ENCODE assay signal across 21 cellular contexts in the genomic region with DNA sequence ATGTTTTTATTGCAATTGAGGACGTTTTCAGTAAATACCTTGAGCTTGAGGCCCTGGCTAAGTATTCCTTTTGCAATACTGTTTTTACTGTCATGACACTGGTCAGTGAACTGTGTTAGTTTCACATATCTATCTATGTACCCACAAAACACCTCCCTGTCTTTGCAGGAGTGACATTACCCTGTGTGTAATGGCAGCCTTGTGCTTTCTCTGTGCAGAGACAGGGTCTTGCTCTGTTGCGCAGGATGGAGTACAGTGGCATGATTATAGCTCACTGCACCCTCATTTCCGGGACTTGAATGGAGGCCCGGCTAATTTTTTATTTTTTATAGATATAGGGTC. TPM values are rescaled to one million over a fixed set of nuclear protein-coding genes. Genes with fewer than 3 reads are reported as not detected.
DNase-seq lines count a peak whose midpoint lies in the region; ATAC-seq and TF ChIP-seq lines count a peak whose summit lies in the region.
"Had no signal": no experiment of that assay in that cellular context is flagged by ENCODE, and none has a peak within 500 bp of the region (broad histone marks: within the 10 kb centered on the region; RNA-seq: fewer than 3 reads in every experiment).

No MANE protein-coding gene starts in this region.

- H3K27me3 ChIP-seq in GM23338 (ENCODE audit: insufficient read depth): no peaks in the 10 kb centered on the region
- H3K27me3 ChIP-seq: BLaER1 treated with 17β-estradiol and CSF1 and Interleukin-3, amounts not matched to agents 10 nM and 100 nM; left lung; MG63; pancreas; upper lobe of left lung had no signal

- 0 out of 2 replicates have a peak, but pooled peaks cover 3% of the 10 kb centered on the region for H3F3A ChIP-seq in GM23338 (replicated peaks; ENCODE audit: low read depth)

- H3K27ac ChIP-seq in GM23338 (ENCODE audit: low read depth): no peak overlapping the region; the same call in 1 of the 2 replicates
- H3K27ac ChIP-seq: BLaER1 treated with 17β-estradiol and CSF1 and Interleukin-3, amounts not matched to agents 10 nM and 100 nM; coronary artery; left lung; skin epidermis; upper lobe of left lung had no signal

- BruUV-seq in Calu3 (replicated peaks; lab: Mats Ljungman, UMichigan): no TSS peak

- CTCF ChIA-PET in Calu3 (lab: Charles Lee): interaction anchor here (0.8 to 2.6 kb wide), 3 partner anchors 9 to 75 kb away, joined by 4 to 16 read pairs (median 4); a partner anchor contains a TSS

- H3K36me3 Mint-ChIP-seq in Calu3 (ENCODE audit: insufficient read depth, unreplicated experiment) (peaks cover 67% of the 10 kb centered on the region), GM23338 (ENCODE audit: low read depth) (peaks cover 57% of the 10 kb centered on the region), neural crest cell (ENCODE audit: low read depth) (peaks cover 19% of the 10 kb centered on the region)
- peaks cover 58% of the 10 kb centered on the region for H3K36me3 Mint-ChIP-seq in activated naive CD8-positive, alpha-beta T cell treated with anti-CD3 and anti-CD28 coated beads for 36 hours

- peaks cover 100% of the 10 kb centered on the region for H3K79me2 ChIP-seq in GM23338 (replicated peaks; ENCODE audit: insufficient read depth)

- H2AFZ ChIP-seq in GM23338: no peak overlapping the region

- no peak overlapping the region for H3K4me3 ChIP-seq in GM23338
- H3K4me3 ChIP-seq: BLaER1 treated with 17β-estradiol and CSF1 and Interleukin-3, amounts not matched to agents 10 nM and 100 nM; coronary artery; left lung; MG63; pancreas; skin epidermis; upper lobe of left lung had no signal

- H3K4me1 Mint-ChIP-seq in Calu3 (ENCODE audit: low read depth, unreplicated experiment) (peaks cover 63% of the 10 kb centered on the region), GM23338 (peaks cover 57% of the 10 kb centered on the region), neural crest cell (peaks cover 62% of the 10 kb centered on the region)
- H3K4me1 Mint-ChIP-seq in activated naive CD8-positive, alpha-beta T cell treated with anti-CD3 and anti-CD28 coated beads for 36 hours: peaks cover 86% of the 10 kb centered on the region

- intact Hi-C loops in Calu3 (cut with micrococcal nuclease; ENCODE audit: unreplicated experiment): loop anchor here (5.0 kb wide), 1 partner anchor 349 kb away; no protein-coding TSS in a partner anchor
- intact Hi-C loops in cardiac septum (cut with DNase I): no loop called here

- peaks cover 38% of the 10 kb centered on the region for H3K4me1 ChIP-seq in GM23338 (ENCODE audit: insufficient read depth)

- H3K4me3 Mint-ChIP-seq in Calu3 (ENCODE audit: low read depth, unreplicated experiment) (peak overlapping the region; percentile 68), GM23338 (no peak overlapping the region), neural crest cell (peak overlapping the region; percentile 32)
- no peak overlapping the region for H3K4me3 Mint-ChIP-seq in activated naive CD8-positive, alpha-beta T cell treated with anti-CD3 and anti-CD28 coated beads for 36 hours

- H3K9me3 Mint-ChIP-seq in Calu3 (ENCODE audit: low read depth, unreplicated experiment) (no peaks in the 10 kb centered on the region), GM23338 (no peaks in the 10 kb centered on the region), neural crest cell (no peaks in the 10 kb centered on the region)
- H3K9me3 Mint-ChIP-seq in activated naive CD8-positive, alpha-beta T cell treated with anti-CD3 and anti-CD28 coated beads for 36 hours: no peaks in the 10 kb centered on the region

- ATAC-seq in GM23338: no peak
- ATAC-seq: Panc1, pancreas had no signal

- peaks cover 26% of the 10 kb centered on the region; the same call in 1 of the 2 replicates for H3K36me3 ChIP-seq in GM23338 (ENCODE audit: insufficient read depth)
- H3K36me3 ChIP-seq: pancreas had no signal

- no peaks in the 10 kb centered on the region for H3K9me2 ChIP-seq in GM23338 (ENCODE audit: insufficient read depth)

- H3K27me3 Mint-ChIP-seq in Calu3 (ENCODE audit: unreplicated experiment) (no peaks in the 10 kb centered on the region), GM23338 (ENCODE audit: insufficient read depth, low read depth, poor library complexity) (no peaks in the 10 kb centered on the region), neural crest cell (ENCODE audit: low read depth) (no peaks in the 10 kb centered on the region)
- no peaks in the 10 kb centered on the region for H3K27me3 Mint-ChIP-seq in activated naive CD8-positive, alpha-beta T cell treated with anti-CD3 and anti-CD28 coated beads for 36 hours

- no peak overlapping the region for H3K27ac Mint-ChIP-seq in Calu3 (ENCODE audit: unreplicated experiment)
- no peak overlapping the region for H3K27ac Mint-ChIP-seq in GM23338
- peak overlapping the region; percentile 67 for H3K27ac Mint-ChIP-seq in activated naive CD8-positive, alpha-beta T cell treated with anti-CD3 and anti-CD28 coated beads for 36 hours
- H3K27ac Mint-ChIP-seq in neural crest cell (ENCODE audit: unreplicated experiment): no peak overlapping the region

- DNase-seq in Calu3 (no peak), GM23338 (ENCODE audit: low spot score) (no peak), neural crest cell (ENCODE audit: low read depth, low spot score) (no peak), cardiac septum (ENCODE audit: low spot score) (no peak), HuH-7 (ENCODE audit: low spot score) (no peak), DMS114 treated with DMSO at 0.1 percent for 48 hours (lab: John Stamatoyannopoulos, UW; ENCODE audit: unreplicated experiment) (no peak)
- DNase-seq in activated naive CD8-positive, alpha-beta T cell treated with anti-CD3 and anti-CD28 coated beads for 36 hours: no peak
- DNase-seq: activated effector memory CD4-positive, alpha-beta T cell treated with anti-CD3 and anti-CD28 coated beads, Interleukin-2, amount 50 U/mL, for 16 hours; DMS79 treated with DMSO at 0.1 percent for 48 hours; foreskin melanocyte; left lung; MG63; NCI-H187 treated with DMSO at 0.1 percent for 48 hours; NCI-H510A; pancreas; upper lobe of left lung had no signal

- no peak for TF ChIP-seq CTCF in Calu3 (IDR thresholded peaks at IDR 0.05; ENCODE audit: unreplicated experiment)
- no peak for TF ChIP-seq CTCF in GM23338 (conservative IDR thresholded peaks at IDR 0.05; ENCODE audit: low read depth in 2 of 2)
- TF ChIP-seq CTCF in neural crest cell (conservative IDR thresholded peaks at IDR 0.05): no peak

- peaks cover 94% of the 10 kb centered on the region for H4K20me1 ChIP-seq in GM23338 (replicated peaks; ENCODE audit: insufficient read depth)

- H3K4me2 ChIP-seq in GM23338: peak overlapping the region; percentile 22; the same call in 1 of the 2 replicates

TF ChIP-seq in GM23338, 12 proteins besides CTCF, POLR2A, EP300 and RAD21 (continues in another document):
- TF ChIP-seq, protein P1, sequence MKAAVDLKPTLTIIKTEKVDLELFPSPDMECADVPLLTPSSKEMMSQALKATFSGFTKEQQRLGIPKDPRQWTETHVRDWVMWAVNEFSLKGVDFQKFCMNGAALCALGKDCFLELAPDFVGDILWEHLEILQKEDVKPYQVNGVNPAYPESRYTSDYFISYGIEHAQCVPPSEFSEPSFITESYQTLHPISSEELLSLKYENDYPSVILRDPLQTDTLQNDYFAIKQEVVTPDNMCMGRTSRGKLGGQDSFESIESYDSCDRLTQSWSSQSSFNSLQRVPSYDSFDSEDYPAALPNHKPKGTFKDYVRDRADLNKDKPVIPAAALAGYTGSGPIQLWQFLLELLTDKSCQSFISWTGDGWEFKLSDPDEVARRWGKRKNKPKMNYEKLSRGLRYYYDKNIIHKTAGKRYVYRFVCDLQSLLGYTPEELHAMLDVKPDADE (IDR thresholded peaks at IDR 0.05): no peak
- no peak for TF ChIP-seq EZH2 (IDR thresholded peaks at IDR 0.05; ENCODE audit: low read depth, unreplicated experiment)
- no peak for TF ChIP-seq POLR2AphosphoS5 (IDR thresholded peaks at IDR 0.05; ENCODE audit: low read depth)
- no peak for TF ChIP-seq EZH2phosphoT487 (IDR thresholded peaks at IDR 0.05; ENCODE audit: unreplicated experiment)
- TF ChIP-seq ZNF331 (CRISPR knock-in tag; IDR thresholded peaks at IDR 0.05; ENCODE audit: low read depth): no peak

RNA-seq across cellular contexts. Expression of a gene that starts 8.9 kb away (rescaled TPM):
- total RNA-seq in Calu3 (2022) (808 and 937 TPM in 2 replicates), neural crest cell (1,242 and 1,309 TPM in 2 replicates), cardiac septum (717 TPM)
- total RNA-seq in GM23338 (2014; rRNA removed; shearing (Covaris generic)): 1,206 and 1,282 TPM in 2 replicates
- 1,441 and 1,488 TPM in 2 replicates for polyA plus RNA-seq in GM23338 (2016; fragmentation: Nextera tagmentation; extraction: Ambion mirVana)
- 1,000 to 10,000 TPM; 1,441 to 1,525 TPM for total RNA-seq in activated naive CD8-positive, alpha-beta T cell treated with anti-CD3 and anti-CD28 coated beads for 36 hours

RNA-seq across cellular contexts. Expression of a gene that starts 32.9 kb away (rescaled TPM):
- total RNA-seq in Calu3 (2022) (58.6 and 68.3 TPM in 2 replicates), neural crest cell (69.2 and 75.2 TPM in 2 replicates), cardiac septum (18.3 TPM)
- 66.5 and 71.2 TPM in 2 replicates for total RNA-seq in GM23338 (2014; rRNA removed; shearing (Covaris generic))
- polyA plus RNA-seq in GM23338 (2016; fragmentation: Nextera tagmentation; extraction: Ambion mirVana): 122 and 132 TPM in 2 replicates
- total RNA-seq in activated naive CD8-positive, alpha-beta T cell treated with anti-CD3 and anti-CD28 coated beads for 36 hours: 100 to 1,000 TPM; 127 to 133 TPM

RNA-seq across cellular contexts. Expression of a gene that starts 48.9 kb away (rescaled TPM):
- total RNA-seq in Calu3 (2022): not detected in 2 replicates
- 10.8 and 12.8 TPM in 2 replicates for total RNA-seq in GM23338 (2014; rRNA removed; shearing (Covaris generic))
- 2.3 and 2.6 TPM in 2 replicates for polyA plus RNA-seq in GM23338 (2016; fragmentation: Nextera tagmentation; extraction: Ambion mirVana)
- not detected for total RNA-seq in activated naive CD8-positive, alpha-beta T cell treated with anti-CD3 and anti-CD28 coated beads for 36 hours
- 0.14 and 0.19 TPM in 2 replicates for total RNA-seq in neural crest cell
- total RNA-seq in cardiac septum: not detected
- total RNA-seq: H4, left lung, pancreas, upper lobe of left lung had no signal

Comparison
In these comparisons a context has a peak if more than half of its experiments do, and no peak if none do; other contexts are left out.
1. H3K4me3 Mint-ChIP-seq: peak in Calu3 (single experiment) and neural crest cell (single experiment); none in GM23338 (single experiment) and activated naive CD8-positive, alpha-beta T cell treated with anti-CD3 and anti-CD28 coated beads for 36 hours (single experiment).